12 cellular contexts compared by ENCODE assay signal in genomic region chr7:126659124-126659523, GRCh38.
DNase-seq lines count a peak whose midpoint lies in the region; ATAC-seq, FAIRE-seq and TF ChIP-seq lines count a peak whose summit lies in the region.
"Had no signal": no experiment of that assay in that cellular context is flagged by ENCODE, and none has a peak within 500 bp of the region (broad histone marks: within the 10 kb centered on the region; RNA-seq: fewer than 3 reads in every experiment).

No MANE protein-coding gene starts in this region.

- POLR2A ChIA-PET in GM10248 (lab: Yijun Ruan, JAX): no interaction called here

- no peak overlapping the region for H3K27ac ChIP-seq in esophagus squamous epithelium

- no peaks in the 10 kb centered on the region for H3K36me3 ChIP-seq in esophagus squamous epithelium

- ATAC-seq in GM19328 (IDR thresholded peaks at IDR 0.05; ENCODE audit: unreplicated experiment) (peak; percentile 44), HG02642 (IDR thresholded peaks at IDR 0.05; ENCODE audit: poor library complexity, unreplicated experiment) (peak; percentile 60), HG03432 (IDR thresholded peaks at IDR 0.05; ENCODE audit: unreplicated experiment) (peak; percentile 87)
- ATAC-seq: T-helper 17 cell had no signal

- DNase-seq in GM10248 (ENCODE audit: extremely low spot score): peak; percentile 45
- DNase-seq in frontal cortex (ENCODE audit: low spot score in 2 of 2): no peak
- no peak for DNase-seq in esophagus squamous epithelium (lab: John Stamatoyannopoulos, UW)
- no peak for DNase-seq in NCI-H69 (lab: John Stamatoyannopoulos, UW)
- DNase-seq in NCI-H2171 treated with DMSO at 0.1 percent for 48 hours (lab: John Stamatoyannopoulos, UW): no peak
- DNase-seq: H9; NCI-H82; stimulated activated naive CD4-positive, alpha-beta T cell; T-helper 17 cell had no signal

- no peak overlapping the region for H3K4me3 ChIP-seq in esophagus squamous epithelium

- intact Hi-C loops in esophagus squamous epithelium (cut with DNase I): no loop called here

- FAIRE-seq in frontal cortex (lab: Jason Lieb, UNC): no peak

- H3K4me1 ChIP-seq in esophagus squamous epithelium: no peaks in the 10 kb centered on the region

- no peak for TF ChIP-seq POLR2A in esophagus squamous epithelium (IDR thresholded peaks at IDR 0.05)

- H3K9me3 ChIP-seq in esophagus squamous epithelium: no peaks in the 10 kb centered on the region

- WGBS in esophagus squamous epithelium, 2 donors: 56 to 67% methylated on average over 3 of the region's 3 CpGs

- CTCF ChIA-PET in GM10248 (lab: Yijun Ruan, JAX): interaction anchor here (1.4 to 1.6 kb wide), 2 partner anchors 12 to 27 kb away, joined by 3 to 6 read pairs; no protein-coding TSS in a partner anchor

- TF ChIP-seq CTCF in GM10248 (IDR thresholded peaks at IDR 0.05; ENCODE audit: control extremely low read depth, extremely low read depth, low read depth, missing control alignments): no peak
- TF ChIP-seq CTCF in esophagus squamous epithelium (IDR thresholded peaks at IDR 0.05): no peak

- no peaks in the 10 kb centered on the region for H3K27me3 ChIP-seq in esophagus squamous epithelium
